In the genomic region with DNA sequence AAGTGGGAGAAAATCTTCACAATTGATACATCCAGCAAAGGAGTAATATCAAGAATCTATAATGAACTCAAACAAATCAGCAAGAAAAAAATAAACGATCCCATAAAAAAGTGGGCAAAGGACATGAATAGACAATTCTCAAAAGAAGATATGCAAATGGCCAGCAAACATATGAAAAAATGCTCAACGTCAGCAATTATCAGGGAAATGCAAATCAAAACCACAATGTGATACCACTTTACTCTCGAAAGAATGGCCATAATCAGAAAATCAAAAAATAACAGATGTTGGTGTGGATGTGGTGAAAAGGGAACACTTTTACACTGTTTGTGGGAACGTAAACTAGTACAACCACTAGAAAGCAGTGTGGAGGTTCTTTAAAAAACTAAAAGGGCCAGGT, we compare ENCODE assay signal across 31 cellular contexts.
"Had no signal": no experiment of that assay in that cellular context is flagged by ENCODE, and none has a peak within 500 bp of the region (broad histone marks: within the 10 kb centered on the region; RNA-seq: fewer than 3 reads in every experiment).

No MANE protein-coding gene starts in this region.

- H3K4me1 ChIP-seq: neural progenitor cell, parathyroid adenoma, psoas muscle, spleen, suprapubic skin, testis, tibial artery, transverse colon, upper lobe of right lung, uterus had no signal

- H3K9ac ChIP-seq: neural progenitor cell, parathyroid adenoma had no signal

- H3K4me2 ChIP-seq: neural progenitor cell, smooth muscle cell had no signal

- DNase-seq: natural killer cell; occipital lobe; ovary; posterior cingulate gyrus; psoas muscle; right cardiac atrium; spleen; stimulated activated CD4-positive, alpha-beta T cell treated with anti-CD3 and anti-CD28 coated beads, Interleukin-12 subunit alpha, Interleukin-12 subunit beta, amount 100 ng/mL, for 4 hours; stimulated activated CD4-positive, alpha-beta T cell treated with anti-CD3 and anti-CD28 coated beads, Interleukin-1b, Interleukin-23, amount 100 ng/mL, for 48 hours; stimulated activated CD4-positive, alpha-beta T cell treated with anti-CD3 and anti-CD28 coated beads, Interleukin-4, amount 100 ng/mL, for 1 hour; stimulated activated CD4-positive, alpha-beta T cell treated with anti-CD3 and anti-CD28 coated beads, Interleukin-4, amount 100 ng/mL, for 4 hours; stimulated activated CD8-positive, alpha-beta memory T cell treated with anti-CD3 and anti-CD28 coated beads, Interleukin-4, amount 100 ng/mL, for 48 hours; stimulated activated naive CD4-positive, alpha-beta T cell; stimulated activated naive CD8-positive, alpha-beta T cell treated with anti-CD3 and anti-CD28 coated beads, Interleukin-15, amount 100 ng/mL, for 72 hours; stimulated activated naive CD8-positive, alpha-beta T cell treated with anti-CD3 and anti-CD28 coated beads, Interleukin-15, Interleukin-2, amounts not matched to agents 100 U/mL and 50 U/mL, for 24 hours; substantia nigra; testis; tibial artery; transverse colon; uterus had no signal

- H2AFZ ChIP-seq: neural progenitor cell, parathyroid adenoma had no signal

- H3K36me3 ChIP-seq: neural progenitor cell, ovary, spleen, suprapubic skin, tibial artery, transverse colon, upper lobe of right lung, uterus had no signal

- H3K27me3 Mint-ChIP-seq: progenitor cell of endocrine pancreas; stimulated activated memory B cell treated with anti-CD40 and anti-IgM and Interleukin-4, amounts not matched to agents 10 μg/mL and 1 μg/mL and 100 μg/mL, for 72 hours had no signal

- H3K36me3 Mint-ChIP-seq: natural killer cell; stimulated activated memory B cell treated with anti-CD40 and anti-IgM and Interleukin-4, amounts not matched to agents 10 μg/mL and 1 μg/mL and 100 μg/mL, for 72 hours; type B pancreatic cell had no signal

- H3K27me3 ChIP-seq: neural progenitor cell, ovary, spleen, suprapubic skin, testis, tibial artery, transverse colon, upper lobe of right lung, uterus had no signal

- H3K4me3 ChIP-seq: neural progenitor cell, ovary, psoas muscle, skin epidermis, smooth muscle cell, spleen, suprapubic skin, testis, tibial artery, transverse colon, upper lobe of right lung, uterus had no signal

- H3K4me1 Mint-ChIP-seq: natural killer cell; nephron; neural progenitor cell; stimulated activated memory B cell treated with anti-CD40 and anti-IgM and Interleukin-4, amounts not matched to agents 10 μg/mL and 1 μg/mL and 100 μg/mL, for 72 hours; stimulated activated naive CD8-positive, alpha-beta T cell treated with anti-CD3 and anti-CD28 coated beads, Interleukin-15, amount 100 ng/mL, for 72 hours had no signal

- ATAC-seq: natural killer cell; psoas muscle; right cardiac atrium; sciatic nerve; stimulated activated memory B cell treated with anti-CD40 and anti-IgM and Interleukin-4, amounts not matched to agents 10 μg/mL and 1 μg/mL and 100 μg/mL, for 72 hours; stimulated activated naive CD8-positive, alpha-beta T cell treated with anti-CD3 and anti-CD28 coated beads, Interleukin-15, amount 100 ng/mL, for 72 hours; stimulated activated naive CD8-positive, alpha-beta T cell treated with anti-CD3 and anti-CD28 coated beads, Interleukin-15, Interleukin-2, amounts not matched to agents 100 U/mL and 50 U/mL, for 24 hours; upper lobe of right lung had no signal

- H3K27ac Mint-ChIP-seq: natural killer cell; nephron; neural progenitor cell; progenitor cell of endocrine pancreas; stimulated activated memory B cell treated with anti-CD40 and anti-IgM and Interleukin-4, amounts not matched to agents 10 μg/mL and 1 μg/mL and 100 μg/mL, for 72 hours; stimulated activated naive CD8-positive, alpha-beta T cell treated with anti-CD3 and anti-CD28 coated beads, Interleukin-15, amount 100 ng/mL, for 72 hours; type B pancreatic cell had no signal

- H3K4me3 Mint-ChIP-seq: natural killer cell; nephron; neural progenitor cell; stimulated activated memory B cell treated with anti-CD40 and anti-IgM and Interleukin-4, amounts not matched to agents 10 μg/mL and 1 μg/mL and 100 μg/mL, for 72 hours; stimulated activated naive CD8-positive, alpha-beta T cell treated with anti-CD3 and anti-CD28 coated beads, Interleukin-15, amount 100 ng/mL, for 72 hours; type B pancreatic cell had no signal

- H3K27ac ChIP-seq: neural progenitor cell, ovary, parathyroid adenoma, psoas muscle, skin epidermis, spleen, suprapubic skin, testis, tibial artery, transverse colon, upper lobe of right lung, uterus had no signal

- H3K9me3 ChIP-seq: ovary, psoas muscle, suprapubic skin, testis, tibial artery, transverse colon, upper lobe of right lung, uterus had no signal

- H3K79me2 ChIP-seq: parathyroid adenoma had no signal
